In genomic region chr1:15633756-15634420, GRCh38 we compare ENCODE assay signal across 35 cellular contexts.
"Had no signal": no experiment of that assay in that cellular context is flagged by ENCODE, and none has a peak within 500 bp of the region (broad histone marks: within the 10 kb centered on the region; RNA-seq: fewer than 3 reads in every experiment).

No MANE protein-coding gene starts in this region.

- H3K4me1 Mint-ChIP-seq: activated naive CD4-positive, alpha-beta T cell treated with anti-CD3 and anti-CD28 coated beads, Interleukin-2, amount 10 ng/mL, durations not matched to agents 7 days and 5 days; WTC11 had no signal

- H3K27ac ChIP-seq: body of pancreas, breast epithelium, Peyer's patch, SJSA1 had no signal

- H3K27me3 ChIP-seq: body of pancreas, breast epithelium, MG63, Peyer's patch, SJSA1 had no signal

- H3K4me3 ChIP-seq: body of pancreas, breast epithelium, MG63, Peyer's patch, SJSA1 had no signal

- H3K4me1 ChIP-seq: body of pancreas, breast epithelium, Peyer's patch, SJSA1 had no signal

- FAIRE-seq: astrocyte, TTC549 had no signal

- H3K4me3 Mint-ChIP-seq: activated CD4-positive, alpha-beta memory T cell treated with anti-CD3 and anti-CD28 coated beads, Interleukin-2, amount 10 ng/mL, durations not matched to agents 7 days and 5 days; activated CD8-positive, alpha-beta memory T cell treated with anti-CD3 and anti-CD28 coated beads, Interleukin-2, amount 10 ng/mL, durations not matched to agents 7 days and 5 days; activated naive CD4-positive, alpha-beta T cell treated with anti-CD3 and anti-CD28 coated beads, Interleukin-2, amount 10 ng/mL, durations not matched to agents 7 days and 5 days; activated naive CD8-positive, alpha-beta T cell; T-helper 1 cell treated with Interleukin-12 subunit alpha and Interleukin-12 subunit beta and Interleukin-4 antibody, amounts not matched to agents 30 μg/mL and 1 μg/mL, for 36 hours; T-helper 2 cell treated with Interferon-gamma antibody and Interleukin-4, amounts not matched to agents 5 μg/mL and 100 μg/mL, for 36 hours; WTC11 had no signal

- H3K27ac Mint-ChIP-seq: activated CD4-positive, alpha-beta memory T cell treated with anti-CD3 and anti-CD28 coated beads, Interleukin-2, amount 10 ng/mL, durations not matched to agents 7 days and 5 days; activated CD8-positive, alpha-beta memory T cell treated with anti-CD3 and anti-CD28 coated beads, Interleukin-2, amount 10 ng/mL, durations not matched to agents 7 days and 5 days; activated naive CD4-positive, alpha-beta T cell treated with anti-CD3 and anti-CD28 coated beads, Interleukin-2, amount 10 ng/mL, durations not matched to agents 7 days and 5 days; activated naive CD8-positive, alpha-beta T cell; T-helper 1 cell treated with Interleukin-12 subunit alpha and Interleukin-12 subunit beta and Interleukin-4 antibody, amounts not matched to agents 30 μg/mL and 1 μg/mL, for 36 hours; T-helper 2 cell treated with Interferon-gamma antibody and Interleukin-4, amounts not matched to agents 5 μg/mL and 100 μg/mL, for 36 hours; WTC11 had no signal

- H3K9me3 Mint-ChIP-seq: activated CD4-positive, alpha-beta memory T cell treated with anti-CD3 and anti-CD28 coated beads, Interleukin-2, amount 10 ng/mL, durations not matched to agents 7 days and 5 days; activated naive CD4-positive, alpha-beta T cell treated with anti-CD3 and anti-CD28 coated beads, Interleukin-2, amount 10 ng/mL, durations not matched to agents 7 days and 5 days; T-helper 1 cell treated with Interleukin-12 subunit alpha and Interleukin-12 subunit beta and Interleukin-4 antibody, amounts not matched to agents 30 μg/mL and 1 μg/mL, for 36 hours; T-helper 2 cell treated with Interferon-gamma antibody and Interleukin-4, amounts not matched to agents 5 μg/mL and 100 μg/mL, for 36 hours; WTC11 had no signal

- DNase-seq: activated CD4-positive, alpha-beta memory T cell treated with anti-CD3 and anti-CD28 coated beads, Interleukin-2, amount 10 ng/mL, durations not matched to agents 7 days and 5 days; activated CD4-positive, alpha-beta T cell treated with anti-CD3 and anti-CD28 coated beads for 4 hours; activated CD8-positive, alpha-beta memory T cell treated with anti-CD3 and anti-CD28 coated beads for 24 hours; activated CD8-positive, alpha-beta memory T cell treated with anti-CD3 and anti-CD28 coated beads, Interleukin-2, amount 10 ng/mL, durations not matched to agents 7 days and 5 days; activated CD8-positive, alpha-beta memory T cell treated with anti-CD3 and anti-CD28 coated beads, Interleukin-2, amount 50 U/mL, for 48 hours; activated effector memory CD4-positive, alpha-beta T cell treated with Interleukin-2 at 50 U/mL for 16 hours; activated naive CD4-positive, alpha-beta T cell treated with anti-CD3 and anti-CD28 coated beads, Interleukin-2, amount 10 ng/mL, durations not matched to agents 7 days and 5 days; activated T-cell treated with anti-CD3 and anti-CD28 coated beads, Interleukin-2, amount 50 U/mL, for 48 hours; body of pancreas; Kasumi-1; KG1; MG63; NCI-H1048; NCI-H1105 treated with DMSO at 0.1 percent for 48 hours; NCI-H1436; NCI-H1694; NCI-H1930; NCI-H345; NCI-H510A; NCI-H69; NK-92 treated with Interleukin-12 subunit alpha and Interleukin-12 subunit beta, amount 100 ng/mL, for 24 hours; PC-3; Peyer's patch; RPMI8226; SHP77 treated with DMSO at 0.1 percent for 48 hours; SK-N-SH had no signal

- H3K27me3 Mint-ChIP-seq: activated CD4-positive, alpha-beta memory T cell treated with anti-CD3 and anti-CD28 coated beads, Interleukin-2, amount 10 ng/mL, durations not matched to agents 7 days and 5 days; activated CD8-positive, alpha-beta memory T cell treated with anti-CD3 and anti-CD28 coated beads, Interleukin-2, amount 10 ng/mL, durations not matched to agents 7 days and 5 days; activated naive CD4-positive, alpha-beta T cell treated with anti-CD3 and anti-CD28 coated beads, Interleukin-2, amount 10 ng/mL, durations not matched to agents 7 days and 5 days; activated naive CD8-positive, alpha-beta T cell had no signal

- H3K9me3 ChIP-seq: body of pancreas, breast epithelium, MG63, Peyer's patch, SJSA1, SK-N-SH had no signal

- ATAC-seq: activated CD4-positive, CD25-positive, alpha-beta regulatory T cell treated with anti-CD3 and anti-CD28 coated beads, Interleukin-2, amount 50 U/mL, for 24 hours; activated CD8-positive, alpha-beta memory T cell treated with anti-CD3 and anti-CD28 coated beads, Interleukin-2, amount 10 ng/mL, durations not matched to agents 7 days and 5 days; body of pancreas; PC-3; WTC11 had no signal
